In the genomic region with DNA sequence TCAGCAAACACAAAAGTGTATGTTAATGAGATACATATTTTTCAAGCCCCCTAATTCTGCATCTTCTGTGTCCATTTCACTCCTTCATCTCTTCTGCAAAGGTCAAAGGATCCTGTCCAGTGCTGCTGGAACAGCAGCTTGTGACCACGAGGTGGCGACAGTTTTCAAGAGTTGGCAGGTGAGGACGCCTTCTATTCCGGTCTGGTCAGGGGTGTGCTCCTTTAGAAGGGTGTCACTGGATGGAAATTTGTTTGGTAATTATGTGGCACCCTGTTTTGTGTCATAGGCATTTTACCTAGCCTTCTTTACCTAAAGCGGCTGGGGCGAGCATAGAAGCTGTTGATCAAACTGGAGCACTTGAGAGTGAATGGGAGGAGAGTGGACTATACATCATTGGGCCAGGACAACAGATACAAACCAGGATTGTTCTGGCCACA, we compare ENCODE assay signal across 8 cellular contexts. TPM values are rescaled to one million over a fixed set of nuclear protein-coding genes. Genes with fewer than 3 reads are reported as not detected.
DNase-seq lines count a peak whose midpoint lies in the region; FAIRE-seq and TF ChIP-seq lines count a peak whose summit lies in the region.

No MANE protein-coding gene starts in this region.

- no peak for TF ChIP-seq POLR2A in breast epithelium (IDR thresholded peaks at IDR 0.05)

- TF ChIP-seq CTCF in HFF-Myc (IDR thresholded peaks at IDR 0.05; ENCODE audit: low read depth, low read length, missing control alignments) = peak; percentile 93
- TF ChIP-seq CTCF in WERI-Rb-1 (IDR thresholded peaks at IDR 0.05; ENCODE audit: low read depth, low read length) = peak; percentile 96
- TF ChIP-seq CTCF in breast epithelium (IDR thresholded peaks at IDR 0.05) = peak; percentile 86 to 94 (median 93)

- DNase-seq in GM03348 (ENCODE audit: low spot score) = peak; percentile 85
- DNase-seq in HFF-Myc (ENCODE audit: extremely low read depth, low read depth) = peak; percentile 52
- peak; percentile 35 to 36 for DNase-seq in NCI-H1930 (lab: John Stamatoyannopoulos, UW)
- DNase-seq in WERI-Rb-1 = peak; percentile 89
- DNase-seq in breast epithelium (ENCODE audit: low spot score in 2 of 2) = peak; percentile 70 to 72
- peak; percentile 44 to 60 for DNase-seq in stimulated activated CD4-positive, alpha-beta T cell treated with anti-CD3 and anti-CD28 coated beads, Interleukin-1b, Interleukin-23, amount 100 ng/mL, for 1 hour (ENCODE audit: low read depth in 2 of 2)
- DNase-seq in mesenteric fat pad (ENCODE audit: low spot score) = no peak

- intact Hi-C loops in breast epithelium (cut with DNase I; ENCODE audit: low total_unique reads) = loop anchor here (5.0 kb wide), 1 partner anchor 353 kb away; no protein-coding TSS in a partner anchor

- H3K36me3 ChIP-seq in WERI-Rb-1 (no peaks in the 10 kb centered on the region), breast epithelium (no peaks in the 10 kb centered on the region)

- FAIRE-seq in islet of Langerhans (lab: Jason Lieb, UNC) = peak; percentile 38

- H3K27ac ChIP-seq in WERI-Rb-1 (no peak overlapping the region), breast epithelium (no peak overlapping the region)

- H3K4me1 ChIP-seq in breast epithelium = no peaks in the 10 kb centered on the region

- H3K27me3 ChIP-seq in WERI-Rb-1 (ENCODE audit: insufficient read depth, low read depth, severe bottlenecking) (no peaks in the 10 kb centered on the region), breast epithelium (no peaks in the 10 kb centered on the region)

- H3K9me3 ChIP-seq in WERI-Rb-1 (ENCODE audit: severe bottlenecking) (no peaks in the 10 kb centered on the region), breast epithelium (no peaks in the 10 kb centered on the region)

- H3K4me3 ChIP-seq in HFF-Myc (replicated peaks; ENCODE audit: low read depth, low read length) (no peak overlapping the region), WERI-Rb-1 (ENCODE audit: low read depth, low read length) (no peak overlapping the region), breast epithelium (no peak overlapping the region)

RNA-seq across cellular contexts. Expression of gene ERVFRD-1, which starts 32.9 kb away (rescaled TPM):
- total RNA-seq in breast epithelium (under 1 TPM in 1 of 3 donors, not detected in 2; 0.80 TPM), mesenteric fat pad (0.13 TPM)

RNA-seq across cellular contexts. Expression of gene SMIM13, which starts 50.8 kb away (rescaled TPM):
- total RNA-seq in breast epithelium (1 to 10 TPM; 5.3 to 7.6 (median 6.2) TPM), mesenteric fat pad (9.5 TPM)
